8 cellular contexts compared by ENCODE assay signal in the genomic region with DNA sequence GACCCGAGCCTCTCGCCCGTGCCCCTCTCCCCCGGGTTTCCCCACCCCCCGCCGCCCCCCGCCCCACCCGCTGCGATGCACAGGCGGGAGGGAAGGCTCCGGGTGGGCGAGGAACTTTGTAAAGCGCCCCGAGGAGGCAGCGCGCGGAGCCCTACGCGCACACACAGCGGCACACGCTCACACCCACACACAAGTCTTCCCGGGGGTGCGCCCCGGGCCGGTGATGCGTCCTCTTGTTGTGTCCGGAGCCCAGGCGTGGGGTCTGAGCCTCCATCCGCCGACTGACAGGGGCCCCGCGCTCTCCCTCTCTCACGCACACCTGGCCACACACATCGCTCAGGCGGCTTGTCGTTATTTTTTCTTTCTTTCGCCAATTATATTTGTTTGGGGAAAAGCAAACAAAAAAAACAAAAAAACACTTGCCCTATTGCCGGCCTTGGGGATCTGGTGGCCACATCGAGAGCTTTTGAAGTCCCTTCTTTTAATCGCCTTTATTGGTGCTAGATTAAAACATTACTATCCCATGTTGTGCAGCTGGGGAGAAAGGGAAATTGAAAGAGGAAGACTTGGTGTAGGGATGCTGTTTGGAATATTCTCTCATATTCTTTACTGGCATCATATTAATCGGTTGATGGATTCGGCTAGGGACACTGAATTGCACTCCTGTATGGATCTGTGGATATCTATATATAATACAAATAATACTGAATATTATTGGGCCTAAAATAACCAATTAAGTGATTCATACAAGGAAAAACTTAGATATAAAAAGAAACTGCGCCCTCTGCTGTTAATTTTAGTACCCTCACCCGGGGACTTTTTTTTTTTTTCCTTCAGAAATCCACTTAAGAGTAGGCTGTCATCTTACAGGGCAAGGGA. TPM values are rescaled to one million over a fixed set of nuclear protein-coding genes. Genes with fewer than 3 reads are reported as not detected.
A peak's percentile ranks its signal among the peaks of the same experiment; 100 is the strongest.
DNase-seq lines count a peak whose midpoint lies in the region; ATAC-seq, FAIRE-seq and TF ChIP-seq lines count a peak whose summit lies in the region.

No MANE protein-coding gene starts in this region.

- peak; percentile 22 for ATAC-seq in CD4-positive, CD25-positive, alpha-beta regulatory T cell (ENCODE audit: low read depth in 2 of 2)
- peak; percentile 44 for ATAC-seq in GM19328 (IDR thresholded peaks at IDR 0.05; ENCODE audit: unreplicated experiment)

- H3K27me3 Mint-ChIP-seq in CD4-positive, CD25-positive, alpha-beta regulatory T cell: peaks cover 53% of the 10 kb centered on the region

- H3K4me3 ChIP-seq in CD4-positive, CD25-positive, alpha-beta regulatory T cell (ENCODE audit: low read depth, low read length): peak overlapping the region; percentile 60
- H3K4me3 ChIP-seq in SJSA1: peak overlapping the region; percentile 17
- H3K4me3 ChIP-seq in choroid plexus epithelial cell (ENCODE audit: low read depth, low read length): peak overlapping the region; percentile 50
- H3K4me3 ChIP-seq in kidney (ENCODE audit: low read length in 2 of 2): peak overlapping the region; percentile 62 to 66
- peak overlapping the region; percentile 43 to 77 (median 54) for H3K4me3 ChIP-seq in spleen

- intact Hi-C loops in kidney (cut with DNase I) (no loop called here), spleen (cut with DNase I; ENCODE audit: low total_unique reads) (no loop called here)

- peaks cover 38% of the 10 kb centered on the region for H3K27me3 ChIP-seq in CD4-positive, CD25-positive, alpha-beta regulatory T cell (ENCODE audit: control insufficient read depth, insufficient read depth, low read length)
- H3K27me3 ChIP-seq in SJSA1 (replicated peaks): peaks cover 47% of the 10 kb centered on the region
- peaks cover 0 to 52% (median 13%) of the 10 kb centered on the region in 7 donors for H3K27me3 ChIP-seq in spleen (replicated peaks in 1 of 7)

- TF ChIP-seq CTCF in choroid plexus epithelial cell (conservative IDR thresholded peaks at IDR 0.05; ENCODE audit: low read depth, low read length): peak; percentile 62
- peak; percentile 43 for TF ChIP-seq CTCF in kidney (IDR thresholded peaks at IDR 0.05; ENCODE audit: borderline replicate concordance, extremely low read depth, insufficient read depth)
- TF ChIP-seq CTCF in spleen (IDR thresholded peaks at IDR 0.05 in 8 of 11, conservative IDR thresholded peaks at IDR 0.05 in 3 of 11): peak in 9 of 11 experiments; percentile 11 to 77 (median 59)

- H3K4me1 Mint-ChIP-seq in CD4-positive, CD25-positive, alpha-beta regulatory T cell: peaks cover 0 to 26% (median 14%) of the 10 kb centered on the region in 4 donors

- H3K36me3 Mint-ChIP-seq in CD4-positive, CD25-positive, alpha-beta regulatory T cell: no peaks in the 10 kb centered on the region

- 1% methylated on average over 20 to 44 of the region's 44 CpGs for WGBS in spleen, 5 donors

- FAIRE-seq in kidney (lab: Jason Lieb, UNC): peak; percentile 72

- no peak overlapping the region for H3K27ac Mint-ChIP-seq in CD4-positive, CD25-positive, alpha-beta regulatory T cell

- H3K9ac ChIP-seq in kidney (ENCODE audit: low read length in 2 of 2): peak overlapping the region; percentile 41 to 42

- H3K9me3 Mint-ChIP-seq in CD4-positive, CD25-positive, alpha-beta regulatory T cell: peaks cover 0 to 2% (median 0%) of the 10 kb centered on the region in 7 donors

- H3K27ac ChIP-seq in CD4-positive, CD25-positive, alpha-beta regulatory T cell (ENCODE audit: insufficient read depth, low read length, poor library complexity, severe bottlenecking): no peak overlapping the region
- no peak overlapping the region for H3K27ac ChIP-seq in SJSA1
- no peak overlapping the region for H3K27ac ChIP-seq in kidney (ENCODE audit: low read depth in 2 of 2, low read length in 2 of 2)
- no peak overlapping the region for H3K27ac ChIP-seq in spleen

- H3K4me3 Mint-ChIP-seq in CD4-positive, CD25-positive, alpha-beta regulatory T cell: peak overlapping the region; percentile 52 to 85 (median 67)

- H3K36me3 ChIP-seq in CD4-positive, CD25-positive, alpha-beta regulatory T cell (ENCODE audit: control insufficient read depth, insufficient read depth, low read length): no peaks in the 10 kb centered on the region
- H3K36me3 ChIP-seq in SJSA1: no peaks in the 10 kb centered on the region
- H3K36me3 ChIP-seq in kidney (ENCODE audit: control insufficient read depth in 1 of 2, insufficient read depth in 2 of 2, low read length in 2 of 2): no peaks in the 10 kb centered on the region
- no peaks in the 10 kb centered on the region for H3K36me3 ChIP-seq in spleen

- H3K4me1 ChIP-seq in CD4-positive, CD25-positive, alpha-beta regulatory T cell (ENCODE audit: control insufficient read depth, insufficient read depth, low read length, poor library complexity, severe bottlenecking): peaks cover 20% of the 10 kb centered on the region
- peaks cover 14% of the 10 kb centered on the region for H3K4me1 ChIP-seq in SJSA1 (replicated peaks)
- H3K4me1 ChIP-seq in kidney (ENCODE audit: control insufficient read depth in 1 of 2, insufficient read depth in 1 of 2, low read depth in 1 of 2, low read length in 2 of 2): peaks cover 0 to 3% of the 10 kb centered on the region in 2 donors
- H3K4me1 ChIP-seq in spleen: peaks cover 0 to 31% (median 27%) of the 10 kb centered on the region in 6 donors

- no peak for TF ChIP-seq POLR2A in spleen (IDR thresholded peaks at IDR 0.05)

- peak in 1 of 3 donors; percentile 41 for DNase-seq in CD4-positive, CD25-positive, alpha-beta regulatory T cell
- peak; percentile 49 for DNase-seq in LHCN-M2 (ENCODE audit: low read depth)
- peak in 1 of 2 experiments; percentile 37 for DNase-seq in SJSA1 (ENCODE audit: low read depth in 1 of 2, low spot score in 2 of 2)
- DNase-seq in choroid plexus epithelial cell (ENCODE audit: low read depth): peak; percentile 68
- DNase-seq in kidney: peak; percentile 77
- peak; percentile 78 for DNase-seq in spleen
- no peak for DNase-seq in GM19238 (ENCODE audit: insufficient read length, low spot score)

- no peaks in the 10 kb centered on the region for H3K9me3 ChIP-seq in CD4-positive, CD25-positive, alpha-beta regulatory T cell (ENCODE audit: control insufficient read depth in 2 of 2, low read length in 2 of 2)
- H3K9me3 ChIP-seq in SJSA1 (replicated peaks): no peaks in the 10 kb centered on the region
- H3K9me3 ChIP-seq in kidney (ENCODE audit: control insufficient read depth in 1 of 2, low read length in 2 of 2): no peaks in the 10 kb centered on the region
- no peaks in the 10 kb centered on the region for H3K9me3 ChIP-seq in spleen

RNA-seq across cellular contexts. Expression of a gene that starts 0.9 kb away (rescaled TPM):
- not detected for total RNA-seq in CD4-positive, CD25-positive, alpha-beta regulatory T cell
- not detected for polyA plus RNA-seq in CD4-positive, CD25-positive, alpha-beta regulatory T cell
- total RNA-seq in LHCN-M2 (2014; rRNA removed) (0.26 and 1.1 TPM in 2 replicates), kidney (2.8 TPM), spleen (1 to 10 TPM in 6 of 7 donors, under 1 TPM in 1; 0.65 to 2.0 (median 1.2) TPM)
- not detected for polyA plus RNA-seq in LHCN-M2 (2012)
- not detected in 2 replicates for total RNA-seq in SJSA1 (2014; rRNA removed; shearing (Covaris generic))
- polyA plus RNA-seq in kidney (ENCODE audit: insufficient read depth, low read depth, low replicate concordance) (7.7 TPM), spleen (under 1 TPM; 0.11 to 0.48 (median 0.22) TPM)
